29 cellular contexts compared by ENCODE assay signal in genomic region chr10:77611670-77612069, GRCh38. TPM values are rescaled to one million over a fixed set of nuclear protein-coding genes. Genes with fewer than 3 reads are reported as not detected.
"Had no signal": no experiment of that assay in that cellular context is flagged by ENCODE, and none has a peak within 500 bp of the region (broad histone marks: within the 10 kb centered on the region; RNA-seq: fewer than 3 reads in every experiment).

No MANE protein-coding gene starts in this region.

- H3K4me3 Mint-ChIP-seq: dendritic cell treated with granulocyte-macrophage colony-stimulating factor and Interleukin-4, amounts not matched to agents 40 ng/mL and 50 ng/mL, for 4 days; endodermal cell; memory B cell; mesothelial cell of epicardium; naive thymus-derived CD8-positive, alpha-beta T cell; nephron progenitor cell; stimulated activated naive B cell treated with anti-CD40 and anti-IgM and Interleukin-4, amounts not matched to agents 10 μg/mL and 1 μg/mL and 100 μg/mL, for 72 hours; stimulated activated naive CD8-positive, alpha-beta T cell treated with anti-CD3 and anti-CD28 coated beads, Interleukin-15, Interleukin-2, amounts not matched to agents 100 ng/mL and 50 ng/mL, for 24 hours had no signal

- H3K9me3 ChIP-seq: gastroesophageal sphincter, heart left ventricle, prostate gland, right atrium auricular region, transverse colon, upper lobe of right lung, uterus had no signal

- H3K27me3 Mint-ChIP-seq: stimulated activated naive B cell treated with anti-CD40 and anti-IgM and Interleukin-4, amounts not matched to agents 10 μg/mL and 1 μg/mL and 100 μg/mL, for 72 hours had no signal

- H3K9me3 Mint-ChIP-seq: dendritic cell treated with granulocyte-macrophage colony-stimulating factor and Interleukin-4, amounts not matched to agents 40 ng/mL and 50 ng/mL, for 4 days; endodermal cell; memory B cell; mesothelial cell of epicardium; naive thymus-derived CD8-positive, alpha-beta T cell; nephron progenitor cell; stimulated activated naive B cell treated with anti-CD40 and anti-IgM and Interleukin-4, amounts not matched to agents 10 μg/mL and 1 μg/mL and 100 μg/mL, for 72 hours; stimulated activated naive CD8-positive, alpha-beta T cell treated with anti-CD3 and anti-CD28 coated beads, Interleukin-15, Interleukin-2, amounts not matched to agents 100 ng/mL and 50 ng/mL, for 24 hours had no signal

- H3K27me3 ChIP-seq: foreskin keratinocyte, gastroesophageal sphincter, right atrium auricular region, transverse colon, upper lobe of right lung, uterus had no signal

- H3K27ac ChIP-seq: epithelial cell of prostate, foreskin keratinocyte, gastroesophageal sphincter, heart left ventricle, prostate gland, right atrium auricular region, skin epidermis, transverse colon, upper lobe of right lung, uterus had no signal

- FAIRE-seq: colon, islet of Langerhans had no signal

- H3K4me1 Mint-ChIP-seq: endodermal cell had no signal

- ATAC-seq: esophagus mucosa; foreskin keratinocyte; gastroesophageal sphincter; heart left ventricle; left cardiac atrium; left ventricle myocardium superior; naive thymus-derived CD8-positive, alpha-beta T cell; stimulated activated naive B cell treated with anti-CD40 and anti-IgM and Interleukin-4, amounts not matched to agents 10 μg/mL and 1 μg/mL and 100 μg/mL, for 72 hours; upper lobe of right lung had no signal

- H3K36me3 ChIP-seq: gastroesophageal sphincter, heart left ventricle, prostate gland, right atrium auricular region, transverse colon, upper lobe of right lung, uterus had no signal

- H3K4me3 ChIP-seq: gastroesophageal sphincter, heart left ventricle, lung, prostate gland, right atrium auricular region, skin epidermis, transverse colon, upper lobe of right lung, uterus had no signal

- DNase-seq: effector CD8-positive, alpha-beta T cell; endodermal cell; foreskin keratinocyte; heart left ventricle; hippocampal formation; left cardiac atrium; left ventricle myocardium superior; naive thymus-derived CD8-positive, alpha-beta T cell; nephron progenitor cell; nucleus accumbens; stimulated activated CD4-positive, alpha-beta T cell treated with anti-CD3 and anti-CD28 coated beads, Interleukin-15, amount 100 ng/mL, for 24 hours; stimulated activated CD4-positive, alpha-beta T cell treated with anti-CD3 and anti-CD28 coated beads, Interleukin-2, amount 100 ng/mL, for 48 hours; stimulated activated naive B cell treated with anti-CD40 and anti-IgM and Interleukin-4, amounts not matched to agents 10 μg/mL and 1 μg/mL and 100 μg/mL, for 72 hours; transverse colon; upper lobe of right lung; uterus had no signal

- H3K27ac Mint-ChIP-seq: dendritic cell treated with granulocyte-macrophage colony-stimulating factor and Interleukin-4, amounts not matched to agents 40 ng/mL and 50 ng/mL, for 4 days; endodermal cell; memory B cell; mesothelial cell of epicardium; naive thymus-derived CD8-positive, alpha-beta T cell; nephron progenitor cell; stimulated activated naive B cell treated with anti-CD40 and anti-IgM and Interleukin-4, amounts not matched to agents 10 μg/mL and 1 μg/mL and 100 μg/mL, for 72 hours; stimulated activated naive CD8-positive, alpha-beta T cell treated with anti-CD3 and anti-CD28 coated beads, Interleukin-15, Interleukin-2, amounts not matched to agents 100 ng/mL and 50 ng/mL, for 24 hours had no signal

- H3K4me1 ChIP-seq: foreskin keratinocyte, heart left ventricle, right atrium auricular region, upper lobe of right lung, uterus had no signal

- H3K36me3 Mint-ChIP-seq: memory B cell; mesothelial cell of epicardium; naive thymus-derived CD8-positive, alpha-beta T cell; stimulated activated naive B cell treated with anti-CD40 and anti-IgM and Interleukin-4, amounts not matched to agents 10 μg/mL and 1 μg/mL and 100 μg/mL, for 72 hours had no signal

RNA-seq across cellular contexts. Expression of gene KCNMA1, which starts 25.9 kb away (rescaled TPM):
- total RNA-seq: naive thymus-derived CD8-positive, alpha-beta T cell had no signal
- polyA plus RNA-seq: naive thymus-derived CD8-positive, alpha-beta T cell had no signal
